ENCODE assay signal across 8 cellular contexts in genomic region chr10:33334839-33335549, GRCh38. TPM values are rescaled to one million over a fixed set of nuclear protein-coding genes. Genes with fewer than 3 reads are reported as not detected.
A peak's percentile ranks its signal among the peaks of the same experiment; 100 is the strongest.
DNase-seq lines count a peak whose midpoint lies in the region; ATAC-seq and TF ChIP-seq lines count a peak whose summit lies in the region.

No MANE protein-coding gene starts in this region.

- ATAC-seq in activated T-helper 17 cell treated with anti-CD3 and anti-CD28 coated beads, Interleukin-2, amount 50 U/mL, for 72 hours (replicated peaks) = peak; percentile 62
- peak in 1 of 3 donors; percentile 41 for ATAC-seq in natural killer cell

- H3K4me3 ChIP-seq in foreskin fibroblast (ENCODE audit: low read depth in 1 of 2, low read length in 2 of 2) = peak overlapping the region; percentile 55 to 71

- DNase-seq in activated naive CD4-positive, alpha-beta T cell treated with Interleukin-2 at 50 U/mL for 16 hours = peak; percentile 45
- no peak for DNase-seq in activated naive CD4-positive, alpha-beta T cell (lab: John Stamatoyannopoulos, UW)
- peak; percentile 60 for DNase-seq in NCI-H2227 treated with DMSO at 0.1 percent for 48 hours (lab: John Stamatoyannopoulos, UW)
- peak; percentile 90 to 95 for DNase-seq in foreskin fibroblast
- no peak for DNase-seq in natural killer cell
- DNase-seq in ureter (ENCODE audit: low spot score) = peak; percentile 78
- DNase-seq in pons (ENCODE audit: low spot score) = no peak

- H3K27me3 Mint-ChIP-seq in activated T-helper 17 cell treated with anti-CD3 and anti-CD28 coated beads, Interleukin-2, amount 50 U/mL, for 72 hours = peaks cover 53% of the 10 kb centered on the region
- H3K27me3 Mint-ChIP-seq in natural killer cell (ENCODE audit: low read depth in 2 of 2) = peaks cover 66 to 69% of the 10 kb centered on the region in 2 donors

- H3K27ac Mint-ChIP-seq in activated T-helper 17 cell treated with anti-CD3 and anti-CD28 coated beads, Interleukin-2, amount 50 U/mL, for 72 hours = no peak overlapping the region
- no peak overlapping the region for H3K27ac Mint-ChIP-seq in natural killer cell

- H3K4me3 Mint-ChIP-seq in activated T-helper 17 cell treated with anti-CD3 and anti-CD28 coated beads, Interleukin-2, amount 50 U/mL, for 72 hours = peak overlapping the region; percentile 84
- peak overlapping the region; percentile 77 for H3K4me3 Mint-ChIP-seq in natural killer cell

- H3K9me3 Mint-ChIP-seq in activated T-helper 17 cell treated with anti-CD3 and anti-CD28 coated beads, Interleukin-2, amount 50 U/mL, for 72 hours = no peaks in the 10 kb centered on the region
- no peaks in the 10 kb centered on the region for H3K9me3 Mint-ChIP-seq in natural killer cell

- TF ChIP-seq CTCF in foreskin fibroblast (IDR thresholded peaks at IDR 0.05; ENCODE audit: low read depth, low read length) (peak; percentile 66), natural killer cell (IDR thresholded peaks at IDR 0.05) (no peak)

- H3K4me1 Mint-ChIP-seq in activated T-helper 17 cell treated with anti-CD3 and anti-CD28 coated beads, Interleukin-2, amount 50 U/mL, for 72 hours = peaks cover 6% of the 10 kb centered on the region
- peaks cover 9 to 19% of the 10 kb centered on the region in 2 donors for H3K4me1 Mint-ChIP-seq in natural killer cell

- H3K36me3 Mint-ChIP-seq in activated T-helper 17 cell treated with anti-CD3 and anti-CD28 coated beads, Interleukin-2, amount 50 U/mL, for 72 hours (ENCODE audit: low read depth) = no peaks in the 10 kb centered on the region
- no peaks in the 10 kb centered on the region for H3K36me3 Mint-ChIP-seq in natural killer cell

- intact Hi-C loops in natural killer cell (cut with micrococcal nuclease) = loop anchor here (10.0 kb wide), 1 partner anchor 140 kb away; no protein-coding TSS in a partner anchor

RNA-seq across cellular contexts. Expression of gene NRP1, which starts 0.5 kb away (rescaled TPM):
- total RNA-seq in activated T-helper 17 cell treated with anti-CD3 and anti-CD28 coated beads, Interleukin-2, amount 50 U/mL, for 72 hours = 1 to 10 TPM in 1 of 2 donors, under 1 TPM in 1; 0.90 to 1.2 TPM
- total RNA-seq in natural killer cell (1 to 10 TPM in 1 of 3 donors, under 1 TPM in 1, not detected in 1; 0.16 to 1.5 TPM), ureter (68.3 TPM)

Comparison
In these comparisons a context has a peak if more than half of its experiments do, and no peak if none do; other contexts are left out.
1. DNase-seq: peak in activated naive CD4-positive, alpha-beta T cell treated with Interleukin-2 at 50 U/mL for 16 hours (single experiment), NCI-H2227 treated with DMSO at 0.1 percent for 48 hours (single experiment), foreskin fibroblast (2 of 2) and ureter (single experiment); none in activated naive CD4-positive, alpha-beta T cell (0 of 4), natural killer cell (single experiment) and pons (single experiment).
2. RNA of gene NRP1, which starts 0.5 kb away (total RNA-seq): 68.3 TPM in ureter (single experiment); 0.90 to 1.2 TPM in activated T-helper 17 cell treated with anti-CD3 and anti-CD28 coated beads, Interleukin-2, amount 50 U/mL, for 72 hours and 0.16 to 1.5 TPM in natural killer cell; every median in the first group is over 10 times any median in the second.